2 cellular contexts compared by ENCODE assay signal in genomic region chr1:160801836-160802580, GRCh38.
TF ChIP-seq lines count a peak whose summit lies in the region.

No MANE protein-coding gene starts in this region.

TF ChIP-seq in SK-N-SH, 30 proteins besides CTCF, POLR2A, EP300 and RAD21 (continued from another document):
- TF ChIP-seq POLR2AphosphoS5 (IDR thresholded peaks at IDR 0.05; ENCODE audit: low read depth, low read length): no peak
- TF ChIP-seq PBX3 (IDR thresholded peaks at IDR 0.05): no peak
- no peak for TF ChIP-seq REST (IDR thresholded peaks at IDR 0.05; ENCODE audit: low read depth, low read length)
- TF ChIP-seq FOXM1 (IDR thresholded peaks at IDR 0.05; ENCODE audit: low read depth): no peak
- TF ChIP-seq JUND (IDR thresholded peaks at IDR 0.05): no peak
- TF ChIP-seq TEAD4 (IDR thresholded peaks at IDR 0.05; ENCODE audit: borderline replicate concordance, insufficient read depth): no peak
- TF ChIP-seq MEF2A (IDR thresholded peaks at IDR 0.05; ENCODE audit: borderline replicate concordance, low read depth): no peak
- TF ChIP-seq ZBTB33 (IDR thresholded peaks at IDR 0.05; ENCODE audit: borderline replicate concordance, low read depth): no peak
- no peak for TF ChIP-seq GABPA (IDR thresholded peaks at IDR 0.05; ENCODE audit: low read depth)

TF ChIP-seq in SK-N-SH treated with all-trans-retinoic acid at 6 μM for 48 hours, 23 proteins besides CTCF, POLR2A, EP300 and RAD21 (continued from another document):
- TF ChIP-seq BACH2 (CRISPR knock-in tag; IDR thresholded peaks at IDR 0.05; ENCODE audit: borderline replicate concordance): no peak
